9 cellular contexts compared by ENCODE assay signal in genomic region chr10:63003816-63004453, GRCh38.
A peak's percentile ranks its signal among the peaks of the same experiment; 100 is the strongest.
DNase-seq lines count a peak whose midpoint lies in the region; ATAC-seq and TF ChIP-seq lines count a peak whose summit lies in the region.
"Had no signal": no experiment of that assay in that cellular context is flagged by ENCODE, and none has a peak within 500 bp of the region (broad histone marks: within the 10 kb centered on the region; RNA-seq: fewer than 3 reads in every experiment).

No MANE protein-coding gene starts in this region.

- intact Hi-C loops in A673 (cut with micrococcal nuclease; ENCODE audit: unreplicated experiment), result loop anchor here (2.0 to 10.0 kb wide), 2 partner anchors 81 to 389 kb away; no protein-coding TSS in a partner anchor
- intact Hi-C loops in PC-9 (cut with micrococcal nuclease; ENCODE audit: unreplicated experiment), result loop anchor here (2.0 kb wide), 1 partner anchor 155 kb away; no protein-coding TSS in a partner anchor

- BruUV-seq in A673 (replicated peaks; lab: Mats Ljungman, UMichigan) (no TSS peak), PC-9 (replicated peaks; lab: Mats Ljungman, UMichigan) (no TSS peak)

- H3K4me3 ChIP-seq in A673 (ENCODE audit: low read depth, low read length, poor library complexity, severe bottlenecking) (no peak overlapping the region), GM06990 (replicated peaks; ENCODE audit: low read depth, low read length) (no peak overlapping the region), PC-9 (no peak overlapping the region), fibroblast of the aortic adventitia (ENCODE audit: low read depth, low read length) (no peak overlapping the region)
- H3K4me3 ChIP-seq: ovary had no signal

- CTCF ChIA-PET in A673 (lab: Charles Lee), result interaction anchor here (0.7 kb wide), 1 partner anchor 73 kb away, joined by 4 read pairs; no protein-coding TSS in a partner anchor
- CTCF ChIA-PET in PC-9 (lab: Charles Lee), result no interaction called here

- no peaks in the 10 kb centered on the region for H4K20me1 ChIP-seq in PC-9 (ENCODE audit: insufficient read depth)

- H3K27me3 ChIP-seq in A673 (replicated peaks; ENCODE audit: insufficient read depth, low read depth, low read length, poor library complexity), result no peaks in the 10 kb centered on the region
- no peaks in the 10 kb centered on the region for H3K27me3 ChIP-seq in GM06990 (replicated peaks; ENCODE audit: control insufficient read depth, insufficient read depth, low read length)
- no peaks in the 10 kb centered on the region for H3K27me3 ChIP-seq in PC-9 (ENCODE audit: insufficient read depth, low read depth)
- H3K27me3 ChIP-seq: ovary had no signal

- DNase-seq in A673 (ENCODE audit: low spot score) (peak; percentile 31), GM06990 (ENCODE audit: extremely low read depth, insufficient read length) (no peak), PC-9 (no peak), fibroblast of the aortic adventitia (ENCODE audit: low read depth) (peak; percentile 6), EL (no peak), cerebellar nuclear complex (lab: John Stamatoyannopoulos, UW) (no peak), cerebellar cortex (ENCODE audit: low spot score) (no peak)
- DNase-seq: ovary had no signal

- POLR2A ChIA-PET in A673 (lab: Charles Lee; ENCODE audit: low non-redundant PET) (no interaction called here), PC-9 (lab: Charles Lee; ENCODE audit: unreplicated experiment) (no interaction called here)

- H3K4me2 ChIP-seq in PC-9, result no peak overlapping the region

- H3K36me3 ChIP-seq in A673 (ENCODE audit: insufficient read depth, low read length, poor library complexity, severe bottlenecking) (no peaks in the 10 kb centered on the region), GM06990 (ENCODE audit: control insufficient read depth, insufficient read depth, low read length) (no peaks in the 10 kb centered on the region), PC-9 (ENCODE audit: low read depth) (no peaks in the 10 kb centered on the region)
- H3K36me3 ChIP-seq: ovary had no signal

- TF ChIP-seq CTCF in A673 (conservative IDR thresholded peaks at IDR 0.05; ENCODE audit: low read depth, low read length) (peak; percentile 49; the same call in 1 of the 2 replicates), GM06990 (IDR thresholded peaks at IDR 0.05; ENCODE audit: insufficient read depth, low read length, poor library complexity, severe bottlenecking) (peak; percentile 22), PC-9 (conservative IDR thresholded peaks at IDR 0.05) (peak; percentile 61; the same call in 1 of the 2 replicates), fibroblast of the aortic adventitia (IDR thresholded peaks at IDR 0.05; ENCODE audit: insufficient read depth, low read length) (peak; percentile 16)

- H3K27ac ChIP-seq in A673 (ENCODE audit: low read depth, low read length, poor library complexity, severe bottlenecking) (no peak overlapping the region), PC-9 (no peak overlapping the region)
- H3K27ac ChIP-seq: ovary had no signal

- no peak overlapping the region for H2AFZ ChIP-seq in PC-9

- H3K79me2 ChIP-seq in PC-9 (ENCODE audit: low read depth), result no peaks in the 10 kb centered on the region

- no peaks in the 10 kb centered on the region for H3F3A ChIP-seq in PC-9 (ENCODE audit: insufficient read depth, low read depth)

- no peaks in the 10 kb centered on the region for H3K9me2 ChIP-seq in PC-9 (ENCODE audit: insufficient read depth)

- H3K4me1 ChIP-seq in A673 (ENCODE audit: insufficient read depth, low read length, poor library complexity, severe bottlenecking), result peaks cover 8% of the 10 kb centered on the region
- H3K4me1 ChIP-seq in PC-9 (replicated peaks; ENCODE audit: insufficient read depth), result peaks cover 9% of the 10 kb centered on the region; the same call in 1 of the 2 replicates

- H3K9me3 ChIP-seq in A673 (ENCODE audit: low read depth, low read length, poor library complexity, severe bottlenecking) (no peaks in the 10 kb centered on the region), PC-9 (ENCODE audit: insufficient read depth, low read depth) (no peaks in the 10 kb centered on the region)
- H3K9me3 ChIP-seq: ovary had no signal

- no peak for ATAC-seq in HG02798 (IDR thresholded peaks at IDR 0.05; ENCODE audit: poor library complexity, unreplicated experiment)

Comparison
In these comparisons a context has a peak if more than half of its experiments do, and no peak if none do; other contexts are left out.
1. DNase-seq: peak in A673 (single experiment) and fibroblast of the aortic adventitia (single experiment); none in GM06990 (single experiment), PC-9 (0 of 2), EL (single experiment), cerebellar nuclear complex (0 of 2) and cerebellar cortex (single experiment).
2. Peak in every context shown above with its lines, with median percentiles within 50 percentile points of each other: CTCF ChIP-seq.